In genomic region chr16:30698139-30698815, GRCh38 we compare ENCODE assay signal across 8 cellular contexts. TPM values are rescaled to one million over a fixed set of nuclear protein-coding genes. Genes with fewer than 3 reads are reported as not detected.
DNase-seq lines count a peak whose midpoint lies in the region; ATAC-seq lines count a peak whose summit lies in the region.

No MANE protein-coding gene starts in this region.

- no peak overlapping the region for H3K4me3 ChIP-seq in endocrine pancreas (ENCODE audit: control insufficient read depth, insufficient read depth, low read length)
- H3K4me3 ChIP-seq in mesodermal cell (ENCODE audit: extremely low read depth, insufficient read depth, low read length, poor library complexity, severe bottlenecking), result peak overlapping the region; percentile 94

- H3K9me3 ChIP-seq in endocrine pancreas (ENCODE audit: control insufficient read depth, low read length) (no peaks in the 10 kb centered on the region), mesodermal cell (ENCODE audit: control insufficient read depth, low read length) (no peaks in the 10 kb centered on the region)

- peak overlapping the region; percentile 80 for H3K9ac ChIP-seq in endocrine pancreas (ENCODE audit: control insufficient read depth, insufficient read depth, low read length)

- DNase-seq in D341Med (ENCODE audit: low spot score) (peak; percentile 98), HUDEP-2 (lab: John Stamatoyannopoulos, UW; ENCODE audit: unreplicated experiment in 76 of 76) (peak; percentile 33 to 98 (median 95)), NOMO-1 treated with dmso at 0.1 percent for 144 hours (lab: John Stamatoyannopoulos, UW; ENCODE audit: unreplicated experiment) (peak; percentile 99)
- DNase-seq in activated CD8-positive, alpha-beta memory T cell treated with anti-CD3 and anti-CD28 coated beads, Interleukin-2, amount 50 U/mL, for 1 hour (ENCODE audit: extremely low read depth), result peak; percentile 99
- DNase-seq in stimulated activated CD8-positive, alpha-beta memory T cell treated with anti-CD3 and anti-CD28 coated beads, Interleukin-15, amount 100 ng/mL, for 1 hour (ENCODE audit: low read depth), result peak; percentile 96

- 0% methylated on average over 30 to 45 of the region's 76 CpGs for WGBS in mesodermal cell (ENCODE audit: insufficient coverage in 2 of 2), 2 experiments

- peak; percentile 61 for ATAC-seq in GM21423 (IDR thresholded peaks at IDR 0.05; ENCODE audit: unreplicated experiment)

- peaks cover 7% of the 10 kb centered on the region for H3K4me1 ChIP-seq in endocrine pancreas (ENCODE audit: control insufficient read depth, insufficient read depth, low read length)
- H3K4me1 ChIP-seq in mesodermal cell (ENCODE audit: control insufficient read depth, insufficient read depth, low read length, poor library complexity, severe bottlenecking), result peaks cover 23% of the 10 kb centered on the region

- H3K36me3 ChIP-seq in endocrine pancreas (ENCODE audit: control insufficient read depth, insufficient read depth, low read length) (peaks cover 2% of the 10 kb centered on the region), mesodermal cell (ENCODE audit: control insufficient read depth, insufficient read depth, low read length) (peaks cover 20% of the 10 kb centered on the region)

- peak overlapping the region; percentile 100 for H3K27ac ChIP-seq in mesodermal cell (ENCODE audit: low read depth, low read length, severe bottlenecking)

- no peaks in the 10 kb centered on the region for H3K27me3 ChIP-seq in endocrine pancreas (ENCODE audit: control insufficient read depth, insufficient read depth, low read length)

RNA-seq across cellular contexts. Expression of gene SRCAP, which starts 0.7 kb away (rescaled TPM):
- 24.7 TPM for polyA plus RNA-seq in mesodermal cell (2013, experiment 1 of 2)
- 17.1 TPM for polyA plus RNA-seq in mesodermal cell (2013, experiment 2 of 2)

RNA-seq across cellular contexts. Expression of gene FBRS, which starts 40.0 kb away (rescaled TPM):
- polyA plus RNA-seq in mesodermal cell (2013, experiment 1 of 2), result 45.6 TPM
- polyA plus RNA-seq in mesodermal cell (2013, experiment 2 of 2), result 37.9 TPM

RNA-seq across cellular contexts. Expression of gene PRR14, which starts 47.5 kb away (rescaled TPM):
- 29.2 TPM for polyA plus RNA-seq in mesodermal cell (2013, experiment 1 of 2)
- polyA plus RNA-seq in mesodermal cell (2013, experiment 2 of 2), result 21.9 TPM

RNA-seq across cellular contexts. Expression of gene PHKG2, which starts 49.9 kb away (rescaled TPM):
- 32.7 TPM for polyA plus RNA-seq in mesodermal cell (2013, experiment 1 of 2)
- 27.0 TPM for polyA plus RNA-seq in mesodermal cell (2013, experiment 2 of 2)
